ENCODE assay signal across 8 cellular contexts in genomic region chr1:156337888-156338179, GRCh38. TPM values are rescaled to one million over a fixed set of nuclear protein-coding genes. Genes with fewer than 3 reads are reported as not detected.
DNase-seq lines count a peak whose midpoint lies in the region; ATAC-seq and TF ChIP-seq lines count a peak whose summit lies in the region.

No MANE protein-coding gene starts in this region.

- H3K27me3 Mint-ChIP-seq in T-helper 2 cell treated with Interferon-gamma antibody and Interleukin-4, amounts not matched to agents 5 μg/mL and 100 μg/mL, for 36 hours (ENCODE audit: low read depth) = no peaks in the 10 kb centered on the region
- no peaks in the 10 kb centered on the region for H3K27me3 Mint-ChIP-seq in activated CD8-positive, alpha-beta T cell treated with anti-CD3 and anti-CD28 coated beads, Interleukin-2, amount 10 ng/mL, durations not matched to agents 7 days and 5 days (ENCODE audit: low read depth)

- CTCF ChIA-PET in activated CD8-positive, alpha-beta T cell treated with anti-CD3 and anti-CD28 coated beads, Interleukin-2, amount 10 ng/mL, durations not matched to agents 7 days and 5 days (lab: Charles Lee) = interaction anchor here (0.9 to 4.0 kb wide), 4 partner anchors 18 to 143 kb away, joined by 3 to 21 read pairs (median 6); no protein-coding TSS in a partner anchor

- peak overlapping the region; percentile 75 for H3K4me3 ChIP-seq in left ventricle myocardium inferior
- H3K4me3 ChIP-seq in skin epidermis = peak overlapping the region; percentile 56 to 95 (median 72)

- peaks cover 30% of the 10 kb centered on the region for H3K36me3 ChIP-seq in left ventricle myocardium inferior

- peak overlapping the region; percentile 95 for H3K4me3 Mint-ChIP-seq in T-helper 2 cell treated with Interferon-gamma antibody and Interleukin-4, amounts not matched to agents 5 μg/mL and 100 μg/mL, for 36 hours
- H3K4me3 Mint-ChIP-seq in activated CD8-positive, alpha-beta T cell treated with anti-CD3 and anti-CD28 coated beads, Interleukin-2, amount 10 ng/mL, durations not matched to agents 7 days and 5 days = peak overlapping the region; percentile 97

- peak overlapping the region; percentile 94 for H3K27ac ChIP-seq in left ventricle myocardium inferior (replicated peaks)
- H3K27ac ChIP-seq in skin epidermis = peak overlapping the region in 20 of 21 experiments; percentile 12 to 90 (median 78)

- no peak for DNase-seq in T-helper 2 cell treated with Interferon-gamma antibody and Interleukin-4, amounts not matched to agents 5 μg/mL and 100 μg/mL, for 36 hours (ENCODE audit: low spot score)
- DNase-seq in T-helper 2 cell = no peak
- DNase-seq in activated CD8-positive, alpha-beta T cell treated with anti-CD3 and anti-CD28 coated beads, Interleukin-2, amount 10 ng/mL, durations not matched to agents 7 days and 5 days = no peak
- no peak for DNase-seq in left ventricle myocardium inferior
- no peak for DNase-seq in DMS153 (lab: John Stamatoyannopoulos, UW)

- no peaks in the 10 kb centered on the region for H3K9me3 Mint-ChIP-seq in T-helper 2 cell treated with Interferon-gamma antibody and Interleukin-4, amounts not matched to agents 5 μg/mL and 100 μg/mL, for 36 hours
- H3K9me3 Mint-ChIP-seq in activated CD8-positive, alpha-beta T cell treated with anti-CD3 and anti-CD28 coated beads, Interleukin-2, amount 10 ng/mL, durations not matched to agents 7 days and 5 days (ENCODE audit: insufficient read depth) = no peaks in the 10 kb centered on the region

- POLR2A ChIA-PET in activated CD8-positive, alpha-beta T cell treated with anti-CD3 and anti-CD28 coated beads, Interleukin-2, amount 10 ng/mL, durations not matched to agents 7 days and 5 days (lab: Charles Lee) = interaction anchor here (0.7 to 2.1 kb wide), 3 partner anchors 54 to 286 kb away, joined by 3 to 9 read pairs (median 3); partner anchors contain the start of genes SMG5 and TMEM79

- no peak for ATAC-seq in activated CD8-positive, alpha-beta T cell treated with anti-CD3 and anti-CD28 coated beads, Interleukin-2, amount 10 ng/mL, durations not matched to agents 7 days and 5 days
- ATAC-seq in HG03045 (IDR thresholded peaks at IDR 0.05; ENCODE audit: unreplicated experiment) (no peak), GM19452 (IDR thresholded peaks at IDR 0.05; ENCODE audit: unreplicated experiment) (no peak)

- H3K4me1 Mint-ChIP-seq in T-helper 2 cell treated with Interferon-gamma antibody and Interleukin-4, amounts not matched to agents 5 μg/mL and 100 μg/mL, for 36 hours (ENCODE audit: low read depth) = peaks cover 19% of the 10 kb centered on the region
- H3K4me1 Mint-ChIP-seq in activated CD8-positive, alpha-beta T cell treated with anti-CD3 and anti-CD28 coated beads, Interleukin-2, amount 10 ng/mL, durations not matched to agents 7 days and 5 days (ENCODE audit: low read depth) = peaks cover 39% of the 10 kb centered on the region

- peak overlapping the region; percentile 98 for H3K27ac Mint-ChIP-seq in T-helper 2 cell treated with Interferon-gamma antibody and Interleukin-4, amounts not matched to agents 5 μg/mL and 100 μg/mL, for 36 hours
- peak overlapping the region; percentile 99 for H3K27ac Mint-ChIP-seq in activated CD8-positive, alpha-beta T cell treated with anti-CD3 and anti-CD28 coated beads, Interleukin-2, amount 10 ng/mL, durations not matched to agents 7 days and 5 days

- peaks cover 32% of the 10 kb centered on the region for H3K4me1 ChIP-seq in left ventricle myocardium inferior

- H3K27me3 ChIP-seq in left ventricle myocardium inferior (ENCODE audit: low read depth) = no peaks in the 10 kb centered on the region

- intact Hi-C loops in left ventricle myocardium inferior (cut with micrococcal nuclease) = no loop called here

- TF ChIP-seq CTCF in left ventricle myocardium inferior (IDR thresholded peaks at IDR 0.05; ENCODE audit: borderline replicate concordance) = no peak

- H3K36me3 Mint-ChIP-seq in T-helper 2 cell treated with Interferon-gamma antibody and Interleukin-4, amounts not matched to agents 5 μg/mL and 100 μg/mL, for 36 hours (ENCODE audit: low read depth) = peaks cover 38% of the 10 kb centered on the region
- H3K36me3 Mint-ChIP-seq in activated CD8-positive, alpha-beta T cell treated with anti-CD3 and anti-CD28 coated beads, Interleukin-2, amount 10 ng/mL, durations not matched to agents 7 days and 5 days (ENCODE audit: low read depth) = peaks cover 41% of the 10 kb centered on the region

- no peaks in the 10 kb centered on the region for H3K9me3 ChIP-seq in left ventricle myocardium inferior (replicated peaks)

RNA-seq across cellular contexts. Expression of gene CCT3, which starts 0.3 kb away (rescaled TPM):
- 100 to 1,000 TPM; 266 to 269 TPM for total RNA-seq in activated CD8-positive, alpha-beta T cell treated with anti-CD3 and anti-CD28 coated beads, Interleukin-2, amount 10 ng/mL, durations not matched to agents 7 days and 5 days
- total RNA-seq in left ventricle myocardium inferior = 123 TPM

RNA-seq across cellular contexts. Expression of gene TSACC, which starts 0.5 kb away (rescaled TPM):
- total RNA-seq in activated CD8-positive, alpha-beta T cell treated with anti-CD3 and anti-CD28 coated beads, Interleukin-2, amount 10 ng/mL, durations not matched to agents 7 days and 5 days = under 1 TPM; 0.73 to 0.76 TPM
- total RNA-seq in left ventricle myocardium inferior = 0.58 TPM

RNA-seq across cellular contexts. Expression of gene RHBG, which starts 31.2 kb away (rescaled TPM):
- not detected for total RNA-seq in activated CD8-positive, alpha-beta T cell treated with anti-CD3 and anti-CD28 coated beads, Interleukin-2, amount 10 ng/mL, durations not matched to agents 7 days and 5 days
- not detected for total RNA-seq in left ventricle myocardium inferior

RNA-seq across cellular contexts. Expression of gene VHLL, which starts 38.7 kb away (rescaled TPM):
- total RNA-seq in activated CD8-positive, alpha-beta T cell treated with anti-CD3 and anti-CD28 coated beads, Interleukin-2, amount 10 ng/mL, durations not matched to agents 7 days and 5 days = not detected
- total RNA-seq in left ventricle myocardium inferior = not detected

RNA-seq across cellular contexts. Expression of gene GLMP, which starts 42.4 kb away (rescaled TPM):
- 10 to 100 TPM; 27.7 to 29.8 TPM for total RNA-seq in activated CD8-positive, alpha-beta T cell treated with anti-CD3 and anti-CD28 coated beads, Interleukin-2, amount 10 ng/mL, durations not matched to agents 7 days and 5 days
- total RNA-seq in left ventricle myocardium inferior = 14.2 TPM
